1 cellular context compared by ENCODE assay signal in genomic region chr11:70419307-70420007, GRCh38.
A peak's percentile ranks its signal among the peaks of the same experiment; 100 is the strongest.
TF ChIP-seq lines count a peak whose summit lies in the region.

No MANE protein-coding gene starts in this region.

TF ChIP-seq in K562, 482 proteins besides CTCF, POLR2A, EP300 and RAD21:
- TF ChIP-seq HDAC8 (tag; IDR thresholded peaks at IDR 0.05) (peak; percentile 69; the same call in 1 of the 2 replicates), ADNP (tag; IDR thresholded peaks at IDR 0.05) (no peak), TAF1 (IDR thresholded peaks at IDR 0.05; ENCODE audit: control insufficient read depth, extremely low read depth, insufficient read depth, low read length, severe bottlenecking) (no peak), NKRF (IDR thresholded peaks at IDR 0.05; ENCODE audit: borderline replicate concordance) (no peak; the same call in 1 of the 2 replicates), SMARCA5 (IDR thresholded peaks at IDR 0.05) (peak; percentile 77), BRF1 (IDR thresholded peaks at IDR 0.05; ENCODE audit: borderline replicate concordance, extremely low read depth, insufficient read length) (no peak), MYNN (IDR thresholded peaks at IDR 0.05) (0 out of 2 replicates have a peak, but pooled peaks have one; percentile 6), MYNN (CRISPR knock-in tag; IDR thresholded peaks at IDR 0.05) (no peak), KDM5B (IDR thresholded peaks at IDR 0.05; ENCODE audit: insufficient replicate concordance, low read depth, low read length) (peak; percentile 64), ZBTB40 (IDR thresholded peaks at IDR 0.05) (peak; percentile 60), ZBTB40 (CRISPR knock-in tag; IDR thresholded peaks at IDR 0.05) (no peak), FOXK1 (CRISPR knock-in tag; IDR thresholded peaks at IDR 0.05; ENCODE audit: borderline replicate concordance) (no peak), MTF1 (CRISPR knock-in tag; IDR thresholded peaks at IDR 0.05; ENCODE audit: borderline replicate concordance) (no peak), HDGF (IDR thresholded peaks at IDR 0.05) (no peak), ZNF174 (CRISPR knock-in tag; IDR thresholded peaks at IDR 0.05) (no peak), E2F1 (CRISPR knock-in tag; IDR thresholded peaks at IDR 0.05) (peak; percentile 50; the same call in 1 of the 2 replicates), KDM1A (IDR thresholded peaks at IDR 0.05) (peak in 1 of 2 experiments; percentile 66; a peak in 3 of 4 replicates), BCOR (IDR thresholded peaks at IDR 0.05) (peak; percentile 87), ZNF121 (CRISPR knock-in tag; conservative IDR thresholded peaks at IDR 0.05) (peak; percentile 97), PKNOX1 (IDR thresholded peaks at IDR 0.05) (no peak), UBTF (IDR thresholded peaks at IDR 0.05; ENCODE audit: borderline replicate concordance in 1 of 2, low read depth in 2 of 2, low read length in 2 of 2) (peak in 1 of 2 experiments; percentile 85; a peak in 1 of 4 replicates), ZNF280B (CRISPR knock-in tag; IDR thresholded peaks at IDR 0.05) (no peak), TEAD2 (tag; IDR thresholded peaks at IDR 0.05) (0 out of 2 replicates have a peak, but pooled peaks have one; percentile 29), RBM15 (IDR thresholded peaks at IDR 0.05; ENCODE audit: insufficient read depth, low read length) (no peak), ETV1 (tag; conservative IDR thresholded peaks at IDR 0.05; ENCODE audit: low read depth) (no peak), ZNF445 (CRISPR knock-in tag; IDR thresholded peaks at IDR 0.05; ENCODE audit: low read depth) (no peak), HNRNPLL (IDR thresholded peaks at IDR 0.05; ENCODE audit: low read depth, low read length, poor library complexity, severe bottlenecking) (peak; percentile 7), PHF8 (IDR thresholded peaks at IDR 0.05; ENCODE audit: borderline replicate concordance, low read length) (peak; percentile 38; the same call in 1 of the 2 replicates), NFRKB (IDR thresholded peaks at IDR 0.05; ENCODE audit: low read depth) (peak; percentile 56; the same call in 1 of the 2 replicates), SMC3 (conservative IDR thresholded peaks at IDR 0.05; ENCODE audit: insufficient read depth, low read depth, low read length) (no peak), CHCHD3 (CRISPR knock-in tag; IDR thresholded peaks at IDR 0.05) (no peak), ZNF512 (tag; IDR thresholded peaks at IDR 0.05) (0 out of 2 replicates have a peak, but pooled peaks have one; percentile 21), MAZ (CRISPR knock-in tag; conservative IDR thresholded peaks at IDR 0.05 in 1 of 2, IDR thresholded peaks at IDR 0.05 in 1 of 2) (0 out of 4 replicates have a peak, but pooled peaks of 1 of the 2 experiments have one; percentile 18)
